ENCODE assay signal across 1 cellular context in the genomic region with DNA sequence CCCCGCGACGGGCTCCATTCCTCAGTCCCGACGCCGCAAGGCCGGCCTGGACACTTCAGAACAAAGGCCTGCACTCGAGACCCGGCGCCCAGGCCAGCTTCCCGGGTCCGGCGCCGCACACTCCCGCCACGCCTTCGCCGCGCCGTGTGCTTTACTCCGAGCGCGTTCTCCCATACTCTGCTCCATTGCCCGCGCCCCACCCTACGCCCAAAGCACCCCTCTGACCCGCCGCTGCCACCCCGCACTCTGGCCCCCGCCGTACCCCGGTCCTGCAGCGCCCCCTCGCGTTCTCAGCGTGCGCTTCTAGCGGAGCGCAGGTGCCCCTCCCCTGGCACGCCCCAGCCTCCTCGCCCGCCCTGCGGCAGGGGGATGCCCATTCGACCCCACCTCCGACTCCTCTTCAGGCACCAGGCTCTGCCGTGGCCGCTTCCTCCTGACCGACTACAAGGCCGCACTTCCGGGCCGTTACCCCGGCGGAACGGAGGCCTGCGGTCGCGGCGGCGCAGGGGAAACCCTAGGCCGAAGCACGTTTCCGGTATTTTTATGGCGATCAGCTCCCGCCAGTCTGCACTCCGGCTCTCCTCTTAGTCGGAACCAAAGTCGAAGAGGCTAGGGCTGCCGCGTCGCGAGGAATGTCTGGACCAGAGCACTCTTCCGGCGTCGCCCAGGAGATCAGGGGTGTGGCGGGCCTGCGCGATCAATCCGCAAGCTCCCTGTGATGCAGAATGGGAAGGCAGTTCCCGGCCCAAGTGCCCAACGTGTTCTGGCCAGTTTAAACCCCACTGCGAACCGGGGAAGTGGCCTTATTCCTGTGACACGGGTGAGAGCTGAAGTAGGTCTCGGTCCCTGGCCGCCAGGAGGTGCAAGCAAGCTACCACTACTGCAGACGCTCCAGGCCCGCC.
TF ChIP-seq lines count a peak whose summit lies in the region.

Gene ZBTB45, minus strand, starts transcription at position 456 of the 902 bp plus-strand sequence. CDS start 2,137 bp downstream, outside the sequence.

TF ChIP-seq in SK-N-SH, 30 proteins besides CTCF, POLR2A, EP300 and RAD21 (continued from another document):
- peak; percentile 92 for TF ChIP-seq POLR2AphosphoS5 (IDR thresholded peaks at IDR 0.05; ENCODE audit: low read depth, low read length)
- TF ChIP-seq EZH2phosphoT487 (IDR thresholded peaks at IDR 0.05; ENCODE audit: borderline replicate concordance, low read depth): no peak
- TF ChIP-seq TAF1 (IDR thresholded peaks at IDR 0.05; ENCODE audit: borderline replicate concordance, low read depth, low read length): peak; percentile 98
- 0 out of 2 replicates have a peak, but pooled peaks have one; percentile 28 for TF ChIP-seq FOXM1 (IDR thresholded peaks at IDR 0.05; ENCODE audit: low read depth)
- 0 out of 2 replicates have a peak, but pooled peaks have one; percentile 49 for TF ChIP-seq USF1 (IDR thresholded peaks at IDR 0.05; ENCODE audit: borderline replicate concordance, low read depth)
- TF ChIP-seq RCOR1 (IDR thresholded peaks at IDR 0.05; ENCODE audit: low read length): peak; percentile 74
- TF ChIP-seq, protein P1, sequence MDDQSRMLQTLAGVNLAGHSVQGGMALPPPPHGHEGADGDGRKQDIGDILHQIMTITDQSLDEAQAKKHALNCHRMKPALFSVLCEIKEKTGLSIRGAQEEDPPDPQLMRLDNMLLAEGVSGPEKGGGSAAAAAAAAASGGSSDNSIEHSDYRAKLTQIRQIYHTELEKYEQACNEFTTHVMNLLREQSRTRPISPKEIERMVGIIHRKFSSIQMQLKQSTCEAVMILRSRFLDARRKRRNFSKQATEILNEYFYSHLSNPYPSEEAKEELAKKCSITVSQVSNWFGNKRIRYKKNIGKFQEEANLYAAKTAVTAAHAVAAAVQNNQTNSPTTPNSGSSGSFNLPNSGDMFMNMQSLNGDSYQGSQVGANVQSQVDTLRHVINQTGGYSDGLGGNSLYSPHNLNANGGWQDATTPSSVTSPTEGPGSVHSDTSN (IDR thresholded peaks at IDR 0.05): peak; percentile 52
- no peak for TF ChIP-seq RXRA (IDR thresholded peaks at IDR 0.05; ENCODE audit: borderline replicate concordance, low read depth)
- TF ChIP-seq YY1 (IDR thresholded peaks at IDR 0.05; ENCODE audit: low read depth): peak; percentile 88
- TF ChIP-seq, protein P2, sequence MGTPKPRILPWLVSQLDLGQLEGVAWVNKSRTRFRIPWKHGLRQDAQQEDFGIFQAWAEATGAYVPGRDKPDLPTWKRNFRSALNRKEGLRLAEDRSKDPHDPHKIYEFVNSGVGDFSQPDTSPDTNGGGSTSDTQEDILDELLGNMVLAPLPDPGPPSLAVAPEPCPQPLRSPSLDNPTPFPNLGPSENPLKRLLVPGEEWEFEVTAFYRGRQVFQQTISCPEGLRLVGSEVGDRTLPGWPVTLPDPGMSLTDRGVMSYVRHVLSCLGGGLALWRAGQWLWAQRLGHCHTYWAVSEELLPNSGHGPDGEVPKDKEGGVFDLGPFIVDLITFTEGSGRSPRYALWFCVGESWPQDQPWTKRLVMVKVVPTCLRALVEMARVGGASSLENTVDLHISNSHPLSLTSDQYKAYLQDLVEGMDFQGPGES (IDR thresholded peaks at IDR 0.05; ENCODE audit: low read depth, low read length): peak; percentile 51
- TF ChIP-seq NRF1 (IDR thresholded peaks at IDR 0.05; ENCODE audit: low read depth, low read length): no peak
- TF ChIP-seq TCF12 (IDR thresholded peaks at IDR 0.05): peak; percentile 24; the same call in 1 of the 2 replicates
- TF ChIP-seq SMC3 (IDR thresholded peaks at IDR 0.05; ENCODE audit: low read depth, low read length): peak; percentile 35
- no peak for TF ChIP-seq GATA2 (CRISPR knock-in tag; IDR thresholded peaks at IDR 0.05)
- peak; percentile 88 for TF ChIP-seq SIN3A (IDR thresholded peaks at IDR 0.05; ENCODE audit: borderline replicate concordance, low read depth, low read length)
- TF ChIP-seq TEAD4 (IDR thresholded peaks at IDR 0.05; ENCODE audit: borderline replicate concordance, insufficient read depth): 0 out of 2 replicates have a peak, but pooled peaks have one; percentile 34
- no peak for TF ChIP-seq JUND (IDR thresholded peaks at IDR 0.05)
- TF ChIP-seq MEF2A (IDR thresholded peaks at IDR 0.05; ENCODE audit: borderline replicate concordance, low read depth): no peak
- no peak for TF ChIP-seq FOSL2 (IDR thresholded peaks at IDR 0.05; ENCODE audit: borderline replicate concordance, low read depth)
- TF ChIP-seq, protein P3, sequence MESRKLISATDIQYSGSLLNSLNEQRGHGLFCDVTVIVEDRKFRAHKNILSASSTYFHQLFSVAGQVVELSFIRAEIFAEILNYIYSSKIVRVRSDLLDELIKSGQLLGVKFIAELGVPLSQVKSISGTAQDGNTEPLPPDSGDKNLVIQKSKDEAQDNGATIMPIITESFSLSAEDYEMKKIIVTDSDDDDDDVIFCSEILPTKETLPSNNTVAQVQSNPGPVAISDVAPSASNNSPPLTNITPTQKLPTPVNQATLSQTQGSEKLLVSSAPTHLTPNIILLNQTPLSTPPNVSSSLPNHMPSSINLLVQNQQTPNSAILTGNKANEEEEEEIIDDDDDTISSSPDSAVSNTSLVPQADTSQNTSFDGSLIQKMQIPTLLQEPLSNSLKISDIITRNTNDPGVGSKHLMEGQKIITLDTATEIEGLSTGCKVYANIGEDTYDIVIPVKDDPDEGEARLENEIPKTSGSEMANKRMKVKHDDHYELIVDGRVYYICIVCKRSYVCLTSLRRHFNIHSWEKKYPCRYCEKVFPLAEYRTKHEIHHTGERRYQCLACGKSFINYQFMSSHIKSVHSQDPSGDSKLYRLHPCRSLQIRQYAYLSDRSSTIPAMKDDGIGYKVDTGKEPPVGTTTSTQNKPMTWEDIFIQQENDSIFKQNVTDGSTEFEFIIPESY (IDR thresholded peaks at IDR 0.05; ENCODE audit: borderline replicate concordance, low read depth): no peak; the same call in 1 of the 2 replicates
